Comparison of ENCODE assay signal across 13 cellular contexts in the genomic region with DNA sequence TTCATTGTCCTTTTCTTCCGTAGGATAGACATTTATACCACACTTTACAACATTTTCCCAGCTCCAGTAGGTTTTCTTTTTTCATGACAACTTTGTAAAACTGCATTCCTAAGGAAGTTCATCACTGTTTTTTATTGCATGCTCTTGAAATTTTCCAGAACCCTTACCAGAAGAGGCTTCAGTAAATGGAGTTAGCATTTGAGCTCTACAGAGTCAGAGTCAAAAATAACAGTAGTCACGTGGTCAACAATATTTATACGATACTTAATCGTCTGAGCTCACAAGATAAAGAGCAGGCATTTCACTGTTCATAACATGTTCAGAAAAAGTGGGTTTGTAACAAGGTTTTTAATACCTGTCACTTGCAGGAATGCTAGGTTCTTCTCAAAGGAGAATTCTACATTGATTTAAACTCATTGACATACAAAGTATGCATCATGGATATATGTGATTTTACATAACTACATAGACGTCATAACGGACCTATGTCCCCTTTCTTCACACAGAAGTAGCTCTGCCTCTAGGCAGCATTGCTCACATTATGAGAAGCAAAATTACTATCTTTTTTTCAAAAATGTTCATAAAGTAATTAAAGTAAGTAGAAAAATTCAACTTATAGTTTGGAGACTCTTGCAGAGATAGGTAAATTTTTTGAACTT.
DNase-seq lines count a peak whose midpoint lies in the region; ATAC-seq, FAIRE-seq and TF ChIP-seq lines count a peak whose summit lies in the region.
"Had no signal": no experiment of that assay in that cellular context is flagged by ENCODE, and none has a peak within 500 bp of the region (broad histone marks: within the 10 kb centered on the region; RNA-seq: fewer than 3 reads in every experiment).

No MANE protein-coding gene starts in this region.

- no peaks in the 10 kb centered on the region for H3K27me3 ChIP-seq in fibroblast of lung (ENCODE audit: control insufficient read depth, insufficient read depth, low read length)
- H3K27me3 ChIP-seq: BLaER1 had no signal

- H3K36me3 ChIP-seq in fibroblast of lung (ENCODE audit: control insufficient read depth, insufficient read depth, low read length): no peaks in the 10 kb centered on the region
- H3K36me3 ChIP-seq: BLaER1, HAP-1 had no signal

- CTCF ChIA-PET in A549 (lab: Yijun Ruan, JAX): interaction anchor here (1.3 kb wide), 1 partner anchor 13 kb away, joined by 3 read pairs; no protein-coding TSS in a partner anchor

- 62% methylated on average over 6 of the region's 6 CpGs for WGBS in A549 (ENCODE audit: missing lambda C conversion rate)

- H3K4me1 ChIP-seq in A549: peaks cover 44% of the 10 kb centered on the region
- H3K4me1 ChIP-seq in fibroblast of lung (ENCODE audit: control insufficient read depth, extremely low read depth, insufficient read depth, low read length): peaks cover 25% of the 10 kb centered on the region
- H3K4me1 ChIP-seq: BLaER1 had no signal

- no peak for FAIRE-seq in A549 (lab: Jason Lieb, UNC)
- FAIRE-seq: GM12892 had no signal

- no peak for TF ChIP-seq CTCF in A549 (IDR thresholded peaks at IDR 0.05)
- TF ChIP-seq CTCF in fibroblast of lung (conservative IDR thresholded peaks at IDR 0.05 in 1 of 2, IDR thresholded peaks at IDR 0.05 in 1 of 2; ENCODE audit: low read depth in 1 of 2, low read length in 2 of 2): no peak
- TF ChIP-seq CTCF in neural crest cell (conservative IDR thresholded peaks at IDR 0.05): no peak

- no peaks in the 10 kb centered on the region for H3K27me3 Mint-ChIP-seq in neural crest cell (ENCODE audit: low read depth)
- no peaks in the 10 kb centered on the region for H3K27me3 Mint-ChIP-seq in activated naive CD8-positive, alpha-beta T cell treated with anti-CD3 and anti-CD28 coated beads for 36 hours
- H3K27me3 Mint-ChIP-seq: central memory CD8-positive, alpha-beta T cell had no signal

- H3K4me3 ChIP-seq in A549 (no peak overlapping the region), fibroblast of lung (replicated peaks in 1 of 4; ENCODE audit: control extremely low read depth in 1 of 4, insufficient read depth in 1 of 4, low read depth in 3 of 4, low read length in 4 of 4) (peak overlapping the region in 3 of 4 experiments; percentile 7 to 19 (median 12))
- H3K4me3 ChIP-seq: BLaER1, HAP-1 had no signal

- H3K9ac ChIP-seq in fibroblast of lung (ENCODE audit: insufficient read depth, low read length): no peak overlapping the region
- H3K9ac ChIP-seq: BLaER1 had no signal

- peak overlapping the region; percentile 70 for H3K27ac Mint-ChIP-seq in neural crest cell (ENCODE audit: unreplicated experiment)
- no peak overlapping the region for H3K27ac Mint-ChIP-seq in activated naive CD8-positive, alpha-beta T cell treated with anti-CD3 and anti-CD28 coated beads for 36 hours

- no peak overlapping the region for H3K4me3 Mint-ChIP-seq in neural crest cell
- no peak overlapping the region for H3K4me3 Mint-ChIP-seq in activated naive CD8-positive, alpha-beta T cell treated with anti-CD3 and anti-CD28 coated beads for 36 hours
- H3K4me3 Mint-ChIP-seq: central memory CD8-positive, alpha-beta T cell had no signal

- no peaks in the 10 kb centered on the region for H4K20me1 ChIP-seq in fibroblast of lung (ENCODE audit: control insufficient read depth, extremely low read depth, insufficient read depth, low read length)
- H4K20me1 ChIP-seq: BLaER1 had no signal

- no peaks in the 10 kb centered on the region for H3K9me3 Mint-ChIP-seq in neural crest cell
- H3K9me3 Mint-ChIP-seq in activated naive CD8-positive, alpha-beta T cell treated with anti-CD3 and anti-CD28 coated beads for 36 hours: no peaks in the 10 kb centered on the region

- no peak for TF ChIP-seq POLR2A in A549 (IDR thresholded peaks at IDR 0.05; ENCODE audit: low read length)

- H3K4me2 ChIP-seq in A549 (peak overlapping the region; percentile 49), fibroblast of lung (ENCODE audit: extremely low read depth, insufficient read depth, low read length) (peak overlapping the region; percentile 62)
- H3K4me2 ChIP-seq: BLaER1 had no signal

- no peak for ATAC-seq in A549
- no peak for ATAC-seq in HG02759 (IDR thresholded peaks at IDR 0.05; ENCODE audit: unreplicated experiment)

- no peaks in the 10 kb centered on the region for H3K79me2 ChIP-seq in fibroblast of lung (ENCODE audit: control insufficient read depth, insufficient read depth, low read length)

- DNase-seq in A549 (ENCODE audit: low read depth in 1 of 2, low spot score in 1 of 2) (peak in 1 of 2 experiments; percentile 13), OCI-M1 (lab: John Stamatoyannopoulos, UW) (peak; percentile 72), fibroblast of lung (ENCODE audit: low read depth in 2 of 2) (peak; percentile 74 to 93), neural crest cell (ENCODE audit: low read depth, low spot score) (no peak), NCI-H2029 (lab: John Stamatoyannopoulos, UW) (no peak), HT-29 (ENCODE audit: low spot score) (no peak)
- DNase-seq in activated naive CD8-positive, alpha-beta T cell treated with anti-CD3 and anti-CD28 coated beads for 36 hours: no peak
- DNase-seq: activated CD4-positive, alpha-beta T cell treated with anti-CD3 and anti-CD28 coated beads, Interleukin-2, amount 50 U/mL, for 1 hour had no signal

- TF ChIP-seq RAD21 in A549 (conservative IDR thresholded peaks at IDR 0.05 in 1 of 2, IDR thresholded peaks at IDR 0.05 in 1 of 2): no peak

- peak overlapping the region; percentile 8 to 48; a peak in 3 of 6 replicates for H3K27ac ChIP-seq in A549
- peak overlapping the region; percentile 85 for H3K27ac ChIP-seq in fibroblast of lung (ENCODE audit: insufficient read depth, low read length)
- H3K27ac ChIP-seq: BLaER1 had no signal

- no peaks in the 10 kb centered on the region for H3K9me3 ChIP-seq in A549
- H3K9me3 ChIP-seq in fibroblast of lung (ENCODE audit: control insufficient read depth, insufficient read depth, low read depth, low read length): no peaks in the 10 kb centered on the region
- H3K9me3 ChIP-seq: BLaER1, HAP-1 had no signal

- H3K4me1 Mint-ChIP-seq in neural crest cell: peaks cover 5% of the 10 kb centered on the region
- no peaks in the 10 kb centered on the region for H3K4me1 Mint-ChIP-seq in activated naive CD8-positive, alpha-beta T cell treated with anti-CD3 and anti-CD28 coated beads for 36 hours
- H3K4me1 Mint-ChIP-seq: central memory CD8-positive, alpha-beta T cell had no signal

- no peak for TF ChIP-seq EP300 in A549 (IDR thresholded peaks at IDR 0.05)

- no peak overlapping the region for H2AFZ ChIP-seq in fibroblast of lung (ENCODE audit: low read length)

- POLR2A ChIA-PET in A549 (lab: Yijun Ruan, JAX): interaction anchor here (0.9 kb wide), 1 partner anchor 98 kb away, joined by 3 read pairs; no protein-coding TSS in a partner anchor

- no peaks in the 10 kb centered on the region for H3K36me3 Mint-ChIP-seq in neural crest cell (ENCODE audit: low read depth)
- no peaks in the 10 kb centered on the region for H3K36me3 Mint-ChIP-seq in activated naive CD8-positive, alpha-beta T cell treated with anti-CD3 and anti-CD28 coated beads for 36 hours

TF ChIP-seq in A549, 52 proteins besides CTCF, POLR2A, EP300 and RAD21:
- TF ChIP-seq, protein P1, sequence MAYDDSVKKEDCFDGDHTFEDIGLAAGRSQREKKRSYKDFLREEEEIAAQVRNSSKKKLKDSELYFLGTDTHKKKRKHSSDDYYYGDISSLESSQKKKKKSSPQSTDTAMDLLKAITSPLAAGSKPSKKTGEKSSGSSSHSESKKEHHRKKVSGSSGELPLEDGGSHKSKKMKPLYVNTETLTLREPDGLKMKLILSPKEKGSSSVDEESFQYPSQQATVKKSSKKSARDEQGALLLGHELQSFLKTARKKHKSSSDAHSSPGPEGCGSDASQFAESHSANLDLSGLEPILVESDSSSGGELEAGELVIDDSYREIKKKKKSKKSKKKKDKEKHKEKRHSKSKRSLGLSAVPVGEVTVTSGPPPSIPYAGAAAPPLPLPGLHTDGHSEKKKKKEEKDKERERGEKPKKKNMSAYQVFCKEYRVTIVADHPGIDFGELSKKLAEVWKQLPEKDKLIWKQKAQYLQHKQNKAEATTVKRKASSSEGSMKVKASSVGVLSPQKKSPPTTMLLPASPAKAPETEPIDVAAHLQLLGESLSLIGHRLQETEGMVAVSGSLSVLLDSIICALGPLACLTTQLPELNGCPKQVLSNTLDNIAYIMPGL (CRISPR knock-in tag; IDR thresholded peaks at IDR 0.05; ENCODE audit: borderline replicate concordance): no peak
- TF ChIP-seq NR3C1 (IDR thresholded peaks at IDR 0.05) (no peak), CBX8 (IDR thresholded peaks at IDR 0.05) (no peak), CEBPB (IDR thresholded peaks at IDR 0.05) (no peak), JUNB (IDR thresholded peaks at IDR 0.05) (no peak), ZC3H11A (IDR thresholded peaks at IDR 0.05) (no peak), TFCP2L1 (CRISPR knock-in tag; IDR thresholded peaks at IDR 0.05) (no peak)
- TF ChIP-seq, protein P2, sequence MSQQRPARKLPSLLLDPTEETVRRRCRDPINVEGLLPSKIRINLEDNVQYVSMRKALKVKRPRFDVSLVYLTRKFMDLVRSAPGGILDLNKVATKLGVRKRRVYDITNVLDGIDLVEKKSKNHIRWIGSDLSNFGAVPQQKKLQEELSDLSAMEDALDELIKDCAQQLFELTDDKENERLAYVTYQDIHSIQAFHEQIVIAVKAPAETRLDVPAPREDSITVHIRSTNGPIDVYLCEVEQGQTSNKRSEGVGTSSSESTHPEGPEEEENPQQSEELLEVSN (IDR thresholded peaks at IDR 0.05; ENCODE audit: borderline replicate concordance, low read depth): no peak

Comparison
In these comparisons a context has a peak if more than half of its experiments do, and no peak if none do; other contexts are left out.
1. DNase-seq: peak in OCI-M1 (single experiment) and fibroblast of lung (2 of 2); none in neural crest cell (single experiment), NCI-H2029 (single experiment), HT-29 (single experiment) and activated naive CD8-positive, alpha-beta T cell treated with anti-CD3 and anti-CD28 coated beads for 36 hours (single experiment).